Comparison of ENCODE assay signal across 8 cellular contexts in the genomic region with DNA sequence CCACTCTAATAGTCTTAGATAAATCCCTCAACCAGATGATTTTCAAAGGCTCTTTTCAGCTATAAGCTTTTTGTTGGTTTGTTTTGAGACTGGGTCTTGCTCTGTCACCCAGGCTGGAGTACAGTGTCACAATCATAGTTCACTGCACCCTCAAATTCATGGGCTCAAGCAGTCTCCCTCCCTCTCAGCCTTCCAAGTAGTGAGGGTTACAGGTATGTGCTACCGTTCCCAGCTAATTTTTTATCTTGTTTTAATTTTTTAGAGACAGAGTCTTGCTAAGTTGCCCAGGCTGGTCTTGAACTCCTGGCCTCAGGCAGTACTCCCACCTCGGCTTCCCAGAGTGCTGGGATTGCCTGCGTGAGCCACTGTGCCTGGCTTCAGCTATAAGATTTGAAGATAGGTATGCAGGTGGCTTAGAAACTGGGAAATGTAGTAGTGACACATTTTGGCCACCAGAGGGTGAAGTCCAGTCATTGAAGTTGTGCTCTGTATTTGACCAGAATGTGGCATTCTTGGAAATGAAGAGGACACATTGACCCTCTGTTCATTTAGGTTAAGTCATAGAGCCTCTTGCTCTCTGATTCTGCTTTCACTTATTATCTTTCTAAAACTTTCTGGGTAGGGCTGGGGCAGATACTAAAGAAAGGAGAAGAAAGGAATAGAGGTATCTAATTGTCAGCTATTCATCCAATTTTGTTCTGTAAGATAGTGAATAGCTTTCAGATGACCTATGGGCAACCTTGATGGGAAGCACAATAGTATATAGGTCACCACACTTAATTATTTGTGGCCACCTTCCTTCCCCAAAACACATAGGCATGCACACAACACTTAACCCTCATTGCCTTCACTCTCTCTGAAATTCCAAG.
A peak's percentile ranks its signal among the peaks of the same experiment; 100 is the strongest.
DNase-seq lines count a peak whose midpoint lies in the region; ATAC-seq and TF ChIP-seq lines count a peak whose summit lies in the region.

No MANE protein-coding gene starts in this region.

- TF ChIP-seq CTCF in GM13977 (IDR thresholded peaks at IDR 0.05; ENCODE audit: extremely low read depth, insufficient read depth, missing control alignments): peak; percentile 57
- peak; percentile 75 for TF ChIP-seq CTCF in MM.1S (IDR thresholded peaks at IDR 0.05; ENCODE audit: low read length)
- TF ChIP-seq CTCF in WERI-Rb-1 (IDR thresholded peaks at IDR 0.05; ENCODE audit: low read depth, low read length): peak; percentile 81
- peak; percentile 74 for TF ChIP-seq CTCF in foreskin fibroblast (IDR thresholded peaks at IDR 0.05; ENCODE audit: low read depth, low read length)
- peak; percentile 83 for TF ChIP-seq CTCF in parathyroid adenoma (IDR thresholded peaks at IDR 0.05)

- no peak overlapping the region for H3K4me3 ChIP-seq in MM.1S (ENCODE audit: low read length)
- H3K4me3 ChIP-seq in WERI-Rb-1 (ENCODE audit: low read depth, low read length): no peak overlapping the region
- no peak overlapping the region for H3K4me3 ChIP-seq in foreskin fibroblast (ENCODE audit: low read depth in 1 of 2, low read length in 2 of 2)
- no peak overlapping the region for H3K4me3 ChIP-seq in parathyroid adenoma (ENCODE audit: low read depth, low read length)

- H3K79me2 ChIP-seq in MM.1S (ENCODE audit: low read length) (peaks cover 28% of the 10 kb centered on the region; the same call in 1 of the 2 replicates), parathyroid adenoma (peaks cover 3% of the 10 kb centered on the region)

- H2AFZ ChIP-seq in MM.1S (ENCODE audit: low read length): no peak overlapping the region
- H2AFZ ChIP-seq in parathyroid adenoma: no peak overlapping the region

- no peaks in the 10 kb centered on the region; the same call in 1 of the 2 replicates for H4K20me1 ChIP-seq in MM.1S (ENCODE audit: insufficient read depth, low read length)

- H3K27ac ChIP-seq in MM.1S (ENCODE audit: low read length) (no peak overlapping the region), WERI-Rb-1 (peak overlapping the region; percentile 61; the same call in 1 of the 2 replicates), parathyroid adenoma (no peak overlapping the region)

- H3F3A ChIP-seq in MM.1S (ENCODE audit: insufficient read depth, low read length): no peaks in the 10 kb centered on the region; the same call in 1 of the 2 replicates

- ATAC-seq in HG03439 (IDR thresholded peaks at IDR 0.05; ENCODE audit: unreplicated experiment) (no peak), GM18519 (IDR thresholded peaks at IDR 0.05; ENCODE audit: low FRiP score, unreplicated experiment) (no peak)

- H3K9ac ChIP-seq in MM.1S (ENCODE audit: low read length) (no peak overlapping the region), parathyroid adenoma (no peak overlapping the region)

- H3K36me3 ChIP-seq in MM.1S (replicated peaks; ENCODE audit: insufficient read depth, low read length) (no peaks in the 10 kb centered on the region; the same call in 1 of the 2 replicates), WERI-Rb-1 (no peaks in the 10 kb centered on the region), parathyroid adenoma (ENCODE audit: control insufficient read depth, insufficient read depth, low read length) (no peaks in the 10 kb centered on the region)

- no peaks in the 10 kb centered on the region for H3K9me3 ChIP-seq in MM.1S (replicated peaks; ENCODE audit: insufficient read depth, low read length)
- H3K9me3 ChIP-seq in WERI-Rb-1 (ENCODE audit: severe bottlenecking): no peaks in the 10 kb centered on the region
- no peaks in the 10 kb centered on the region for H3K9me3 ChIP-seq in parathyroid adenoma (ENCODE audit: control insufficient read depth, low read length)

- peaks cover 6% of the 10 kb centered on the region for H3K4me1 ChIP-seq in MM.1S (ENCODE audit: low read length)
- peaks cover 12% of the 10 kb centered on the region for H3K4me1 ChIP-seq in parathyroid adenoma

- no peak overlapping the region for H3K4me2 ChIP-seq in MM.1S (ENCODE audit: low read depth, low read length)
- H3K4me2 ChIP-seq in parathyroid adenoma (ENCODE audit: low read length): no peak overlapping the region

- in situ Hi-C loops in GM13977 (cut with MboI; ENCODE audit: low pct_unique_long_range_greater_than_20kb, low sequenced_read_pairs, unreplicated experiment): no loop called here

- DNase-seq in COLO668 (lab: John Stamatoyannopoulos, UW; ENCODE audit: unreplicated experiment): peak; percentile 20
- DNase-seq in GM13977 (ENCODE audit: low spot score): peak; percentile 32
- DNase-seq in MM.1S: peak; percentile 60
- peak; percentile 67 for DNase-seq in WERI-Rb-1
- DNase-seq in foreskin fibroblast: peak; percentile 25 to 66

- H3K27me3 ChIP-seq in MM.1S (replicated peaks; ENCODE audit: insufficient read depth, low read length) (no peaks in the 10 kb centered on the region), WERI-Rb-1 (ENCODE audit: insufficient read depth, low read depth, severe bottlenecking) (no peaks in the 10 kb centered on the region), parathyroid adenoma (ENCODE audit: control insufficient read depth, insufficient read depth, low read length) (no peaks in the 10 kb centered on the region)

- no peaks in the 10 kb centered on the region for H3K9me2 ChIP-seq in MM.1S (replicated peaks; ENCODE audit: insufficient read depth, low read length)
